1 cellular context compared by ENCODE assay signal in genomic region chr1:235328271-235329138, GRCh38.
TF ChIP-seq lines count a peak whose summit lies in the region.

Gene GGPS1, plus strand, starts transcription at chr1:235328570. Its CDS starts 6,695 bp downstream, at chr1:235335265.

TF ChIP-seq in K562, 482 proteins besides CTCF, POLR2A, EP300 and RAD21 (continued from another document and continues in another):
- TF ChIP-seq, protein P1, sequence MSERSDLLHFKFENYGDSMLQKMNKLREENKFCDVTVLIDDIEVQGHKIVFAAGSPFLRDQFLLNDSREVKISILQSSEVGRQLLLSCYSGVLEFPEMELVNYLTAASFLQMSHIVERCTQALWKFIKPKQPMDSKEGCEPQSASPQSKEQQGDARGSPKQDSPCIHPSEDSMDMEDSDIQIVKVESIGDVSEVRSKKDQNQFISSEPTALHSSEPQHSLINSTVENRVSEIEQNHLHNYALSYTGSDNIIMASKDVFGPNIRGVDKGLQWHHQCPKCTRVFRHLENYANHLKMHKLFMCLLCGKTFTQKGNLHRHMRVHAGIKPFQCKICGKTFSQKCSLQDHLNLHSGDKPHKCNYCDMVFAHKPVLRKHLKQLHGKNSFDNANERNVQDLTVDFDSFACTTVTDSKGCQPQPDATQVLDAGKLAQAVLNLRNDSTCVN (CRISPR knock-in tag; IDR thresholded peaks at IDR 0.05), result peak; percentile 77; the same call in 1 of the 2 replicates
- TF ChIP-seq DDX20 (tag; IDR thresholded peaks at IDR 0.05; ENCODE audit: low read depth) (no peak), TAL1 (IDR thresholded peaks at IDR 0.05) (no peak), DMBX1 (CRISPR knock-in tag; IDR thresholded peaks at IDR 0.05; ENCODE audit: borderline replicate concordance) (0 out of 2 replicates have a peak, but pooled peaks have one; percentile 25), XRCC3 (IDR thresholded peaks at IDR 0.05) (no peak), CREM (IDR thresholded peaks at IDR 0.05; ENCODE audit: low read depth) (peak; percentile 84), ZNF740 (CRISPR knock-in tag; IDR thresholded peaks at IDR 0.05) (peak; percentile 49; the same call in 1 of the 2 replicates), ZNF740 (tag; IDR thresholded peaks at IDR 0.05) (peak in 1 of 2 experiments; percentile 78; a peak in 1 of 4 replicates), ARNT (IDR thresholded peaks at IDR 0.05) (0 out of 4 replicates have a peak, but pooled peaks have one; percentile 20 to 65), ZSCAN32 (CRISPR knock-in tag; IDR thresholded peaks at IDR 0.05) (0 out of 2 replicates have a peak, but pooled peaks have one; percentile 42), GTF2E2 (tag; IDR thresholded peaks at IDR 0.05) (0 out of 2 replicates have a peak, but pooled peaks have one; percentile 63), MCM2 (IDR thresholded peaks at IDR 0.05; ENCODE audit: low read depth) (no peak), ETV1 (tag; conservative IDR thresholded peaks at IDR 0.05; ENCODE audit: low read depth) (peak; percentile 88), CBX5 (IDR thresholded peaks at IDR 0.05; ENCODE audit: borderline replicate concordance, low read depth) (no peak), SIX5 (IDR thresholded peaks at IDR 0.05; ENCODE audit: borderline replicate concordance in 1 of 2, insufficient read depth in 1 of 2, low read depth in 1 of 2, low read length in 2 of 2) (peak; percentile 79 to 80), EP400 (IDR thresholded peaks at IDR 0.05) (peak; percentile 95), CSDE1 (IDR thresholded peaks at IDR 0.05) (no peak), ZNF175 (CRISPR knock-in tag; IDR thresholded peaks at IDR 0.05; ENCODE audit: low read depth) (peak; percentile 62; the same call in 1 of the 2 replicates), POLR2G (IDR thresholded peaks at IDR 0.05; ENCODE audit: low read depth, low read length) (peak; percentile 79), POLR2AphosphoS2 (IDR thresholded peaks at IDR 0.05; ENCODE audit: low read length) (peak; percentile 65; the same call in 1 of the 2 replicates), NR3C1 (CRISPR knock-in tag; IDR thresholded peaks at IDR 0.05) (no peak), HLTF (IDR thresholded peaks at IDR 0.05) (no peak), E2F8 (IDR thresholded peaks at IDR 0.05; ENCODE audit: low read depth, partially characterized antibody) (peak; percentile 81), GMEB1 (CRISPR knock-in tag; IDR thresholded peaks at IDR 0.05) (peak; percentile 70), ARID3B (CRISPR knock-in tag; IDR thresholded peaks at IDR 0.05; ENCODE audit: borderline replicate concordance) (no peak), LARP7 (IDR thresholded peaks at IDR 0.05) (peak; percentile 89; the same call in 1 of the 2 replicates), ZBTB33 (CRISPR knock-in tag; IDR thresholded peaks at IDR 0.05) (no peak), SRF (CRISPR knock-in tag; IDR thresholded peaks at IDR 0.05) (peak in 1 of 2 experiments; percentile 30; a peak in 1 of 4 replicates), TAF9B (IDR thresholded peaks at IDR 0.05; ENCODE audit: partially characterized antibody) (peak; percentile 94), ESRRB (CRISPR knock-in tag; IDR thresholded peaks at IDR 0.05; ENCODE audit: borderline replicate concordance) (0 out of 2 replicates have a peak, but pooled peaks have one; percentile 6), NCOR1 (IDR thresholded peaks at IDR 0.05) (0 out of 2 replicates have a peak, but pooled peaks have one; percentile 14)
- TF ChIP-seq, protein P2, sequence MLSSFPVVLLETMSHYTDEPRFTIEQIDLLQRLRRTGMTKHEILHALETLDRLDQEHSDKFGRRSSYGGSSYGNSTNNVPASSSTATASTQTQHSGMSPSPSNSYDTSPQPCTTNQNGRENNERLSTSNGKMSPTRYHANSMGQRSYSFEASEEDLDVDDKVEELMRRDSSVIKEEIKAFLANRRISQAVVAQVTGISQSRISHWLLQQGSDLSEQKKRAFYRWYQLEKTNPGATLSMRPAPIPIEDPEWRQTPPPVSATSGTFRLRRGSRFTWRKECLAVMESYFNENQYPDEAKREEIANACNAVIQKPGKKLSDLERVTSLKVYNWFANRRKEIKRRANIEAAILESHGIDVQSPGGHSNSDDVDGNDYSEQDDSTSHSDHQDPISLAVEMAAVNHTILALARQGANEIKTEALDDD (IDR thresholded peaks at IDR 0.05), result peak; percentile 38; the same call in 1 of the 2 replicates
- TF ChIP-seq, protein P3, sequence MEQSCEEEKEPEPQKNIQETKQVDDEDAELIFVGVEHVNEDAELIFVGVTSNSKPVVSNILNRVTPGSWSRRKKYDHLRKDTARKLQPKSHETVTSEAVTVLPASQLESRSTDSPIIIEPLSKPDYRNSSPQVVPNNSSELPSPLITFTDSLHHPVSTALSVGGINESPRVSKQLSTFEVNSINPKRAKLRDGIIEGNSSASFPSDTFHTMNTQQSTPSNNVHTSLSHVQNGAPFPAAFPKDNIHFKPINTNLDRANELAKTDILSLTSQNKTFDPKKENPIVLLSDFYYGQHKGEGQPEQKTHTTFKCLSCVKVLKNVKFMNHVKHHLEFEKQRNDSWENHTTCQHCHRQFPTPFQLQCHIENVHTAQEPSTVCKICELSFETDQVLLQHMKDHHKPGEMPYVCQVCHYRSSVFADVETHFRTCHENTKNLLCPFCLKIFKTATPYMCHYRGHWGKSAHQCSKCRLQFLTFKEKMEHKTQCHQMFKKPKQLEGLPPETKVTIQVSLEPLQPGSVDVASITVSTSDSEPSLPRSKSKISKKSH (CRISPR knock-in tag; IDR thresholded peaks at IDR 0.05), result no peak
- TF ChIP-seq, protein P4, sequence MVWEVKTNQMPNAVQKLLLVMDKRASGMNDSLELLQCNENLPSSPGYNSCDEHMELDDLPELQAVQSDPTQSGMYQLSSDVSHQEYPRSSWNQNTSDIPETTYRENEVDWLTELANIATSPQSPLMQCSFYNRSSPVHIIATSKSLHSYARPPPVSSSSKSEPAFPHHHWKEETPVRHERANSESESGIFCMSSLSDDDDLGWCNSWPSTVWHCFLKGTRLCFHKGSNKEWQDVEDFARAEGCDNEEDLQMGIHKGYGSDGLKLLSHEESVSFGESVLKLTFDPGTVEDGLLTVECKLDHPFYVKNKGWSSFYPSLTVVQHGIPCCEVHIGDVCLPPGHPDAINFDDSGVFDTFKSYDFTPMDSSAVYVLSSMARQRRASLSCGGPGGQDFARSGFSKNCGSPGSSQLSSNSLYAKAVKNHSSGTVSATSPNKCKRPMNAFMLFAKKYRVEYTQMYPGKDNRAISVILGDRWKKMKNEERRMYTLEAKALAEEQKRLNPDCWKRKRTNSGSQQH (CRISPR knock-in tag; IDR thresholded peaks at IDR 0.05), result peak; percentile 47; the same call in 1 of the 2 replicates
- TF ChIP-seq, protein P5, sequence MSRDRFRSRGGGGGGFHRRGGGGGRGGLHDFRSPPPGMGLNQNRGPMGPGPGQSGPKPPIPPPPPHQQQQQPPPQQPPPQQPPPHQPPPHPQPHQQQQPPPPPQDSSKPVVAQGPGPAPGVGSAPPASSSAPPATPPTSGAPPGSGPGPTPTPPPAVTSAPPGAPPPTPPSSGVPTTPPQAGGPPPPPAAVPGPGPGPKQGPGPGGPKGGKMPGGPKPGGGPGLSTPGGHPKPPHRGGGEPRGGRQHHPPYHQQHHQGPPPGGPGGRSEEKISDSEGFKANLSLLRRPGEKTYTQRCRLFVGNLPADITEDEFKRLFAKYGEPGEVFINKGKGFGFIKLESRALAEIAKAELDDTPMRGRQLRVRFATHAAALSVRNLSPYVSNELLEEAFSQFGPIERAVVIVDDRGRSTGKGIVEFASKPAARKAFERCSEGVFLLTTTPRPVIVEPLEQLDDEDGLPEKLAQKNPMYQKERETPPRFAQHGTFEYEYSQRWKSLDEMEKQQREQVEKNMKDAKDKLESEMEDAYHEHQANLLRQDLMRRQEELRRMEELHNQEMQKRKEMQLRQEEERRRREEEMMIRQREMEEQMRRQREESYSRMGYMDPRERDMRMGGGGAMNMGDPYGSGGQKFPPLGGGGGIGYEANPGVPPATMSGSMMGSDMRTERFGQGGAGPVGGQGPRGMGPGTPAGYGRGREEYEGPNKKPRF (IDR thresholded peaks at IDR 0.05; ENCODE audit: low read depth, low read length), result no peak
- TF ChIP-seq, protein P6, sequence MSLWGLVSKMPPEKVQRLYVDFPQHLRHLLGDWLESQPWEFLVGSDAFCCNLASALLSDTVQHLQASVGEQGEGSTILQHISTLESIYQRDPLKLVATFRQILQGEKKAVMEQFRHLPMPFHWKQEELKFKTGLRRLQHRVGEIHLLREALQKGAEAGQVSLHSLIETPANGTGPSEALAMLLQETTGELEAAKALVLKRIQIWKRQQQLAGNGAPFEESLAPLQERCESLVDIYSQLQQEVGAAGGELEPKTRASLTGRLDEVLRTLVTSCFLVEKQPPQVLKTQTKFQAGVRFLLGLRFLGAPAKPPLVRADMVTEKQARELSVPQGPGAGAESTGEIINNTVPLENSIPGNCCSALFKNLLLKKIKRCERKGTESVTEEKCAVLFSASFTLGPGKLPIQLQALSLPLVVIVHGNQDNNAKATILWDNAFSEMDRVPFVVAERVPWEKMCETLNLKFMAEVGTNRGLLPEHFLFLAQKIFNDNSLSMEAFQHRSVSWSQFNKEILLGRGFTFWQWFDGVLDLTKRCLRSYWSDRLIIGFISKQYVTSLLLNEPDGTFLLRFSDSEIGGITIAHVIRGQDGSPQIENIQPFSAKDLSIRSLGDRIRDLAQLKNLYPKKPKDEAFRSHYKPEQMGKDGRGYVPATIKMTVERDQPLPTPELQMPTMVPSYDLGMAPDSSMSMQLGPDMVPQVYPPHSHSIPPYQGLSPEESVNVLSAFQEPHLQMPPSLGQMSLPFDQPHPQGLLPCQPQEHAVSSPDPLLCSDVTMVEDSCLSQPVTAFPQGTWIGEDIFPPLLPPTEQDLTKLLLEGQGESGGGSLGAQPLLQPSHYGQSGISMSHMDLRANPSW (CRISPR knock-in tag; IDR thresholded peaks at IDR 0.05), result no peak
- TF ChIP-seq, protein P7, sequence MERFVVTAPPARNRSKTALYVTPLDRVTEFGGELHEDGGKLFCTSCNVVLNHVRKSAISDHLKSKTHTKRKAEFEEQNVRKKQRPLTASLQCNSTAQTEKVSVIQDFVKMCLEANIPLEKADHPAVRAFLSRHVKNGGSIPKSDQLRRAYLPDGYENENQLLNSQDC (CRISPR knock-in tag; IDR thresholded peaks at IDR 0.05), result 0 out of 2 replicates have a peak, but pooled peaks have one; percentile 72
